ENCODE assay signal across 21 cellular contexts in the genomic region with DNA sequence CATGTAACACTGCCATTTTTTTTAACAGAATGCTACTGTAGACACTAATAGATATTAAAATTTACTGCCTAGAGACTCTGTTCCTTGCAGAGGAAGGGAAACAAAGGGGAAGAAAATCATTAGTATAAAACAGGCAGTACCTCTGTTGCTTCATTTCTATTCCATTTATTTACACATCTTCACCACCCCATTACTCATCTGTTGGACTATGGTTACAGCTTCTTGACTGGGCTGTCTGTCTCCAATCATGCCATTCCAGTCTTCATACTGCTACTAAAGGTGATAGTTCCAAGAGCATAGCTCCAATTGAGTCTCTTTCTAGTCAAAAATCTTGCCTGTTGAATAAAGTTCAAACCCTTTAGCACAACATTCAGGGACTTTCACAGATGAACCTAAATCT. TPM values are rescaled to one million over a fixed set of nuclear protein-coding genes. Genes with fewer than 3 reads are reported as not detected.
DNase-seq lines count a peak whose midpoint lies in the region; ATAC-seq and TF ChIP-seq lines count a peak whose summit lies in the region.
"Had no signal": no experiment of that assay in that cellular context is flagged by ENCODE, and none has a peak within 500 bp of the region (broad histone marks: within the 10 kb centered on the region; RNA-seq: fewer than 3 reads in every experiment).

No MANE protein-coding gene starts in this region.

- no peak for TF ChIP-seq CTCF in osteoblast (IDR thresholded peaks at IDR 0.05; ENCODE audit: extremely low read depth, low read depth, low read length)
- TF ChIP-seq CTCF in hepatocyte (IDR thresholded peaks at IDR 0.05; ENCODE audit: poor library complexity), result no peak
- no peak for TF ChIP-seq CTCF in foreskin keratinocyte (conservative IDR thresholded peaks at IDR 0.05)

- no peak for ATAC-seq in stimulated activated naive CD8-positive, alpha-beta T cell treated with anti-CD3 and anti-CD28 coated beads, Interleukin-15, amount 100 ng/mL, for 72 hours
- no peak for ATAC-seq in foreskin keratinocyte

- H3K4me1 ChIP-seq in osteoblast (ENCODE audit: insufficient read depth, low read length) (no peaks in the 10 kb centered on the region), hepatocyte (ENCODE audit: insufficient read depth) (no peaks in the 10 kb centered on the region), foreskin keratinocyte (no peaks in the 10 kb centered on the region)
- H3K4me1 ChIP-seq: BE2C, Peyer's patch had no signal

- peak overlapping the region in 1 of 2 donors; percentile 25 for H3K27ac Mint-ChIP-seq in stimulated activated naive CD8-positive, alpha-beta T cell treated with anti-CD3 and anti-CD28 coated beads, Interleukin-15, amount 100 ng/mL, for 72 hours

- no peaks in the 10 kb centered on the region for H4K20me1 ChIP-seq in osteoblast (ENCODE audit: insufficient read depth, low read length)
- H4K20me1 ChIP-seq in hepatocyte (ENCODE audit: insufficient read depth, poor library complexity, severe bottlenecking), result no peaks in the 10 kb centered on the region

- H3K9me2 ChIP-seq in hepatocyte (replicated peaks; ENCODE audit: insufficient read depth), result no peaks in the 10 kb centered on the region

- DNase-seq in AML-193 (lab: John Stamatoyannopoulos, UW), result peak; percentile 48 to 53
- peak; percentile 32 to 71 for DNase-seq in NOMO-1 (lab: John Stamatoyannopoulos, UW; ENCODE audit: unreplicated experiment in 2 of 2)
- peak; percentile 47 for DNase-seq in SIG-M5 (lab: John Stamatoyannopoulos, UW)
- DNase-seq in epithelial cell of prostate (ENCODE audit: low read depth, low spot score), result peak; percentile 16
- DNase-seq in stimulated activated naive CD8-positive, alpha-beta T cell treated with anti-CD3 and anti-CD28 coated beads, Interleukin-15, amount 100 ng/mL, for 72 hours, result no peak
- DNase-seq in osteoblast (ENCODE audit: insufficient read length, low spot score, missing footprints), result no peak
- no peak for DNase-seq in hepatocyte (ENCODE audit: low spot score)
- no peak for DNase-seq in foreskin keratinocyte
- DNase-seq: BE2C, DMS79, Karpas-422, MG63, NCI-H1092 treated with DMSO at 0.1 percent for 48 hours, NCI-H146, NCI-H2081, NCI-H2171, NCI-H446, NCI-H526, Peyer's patch had no signal

- no peaks in the 10 kb centered on the region for H3K4me1 Mint-ChIP-seq in stimulated activated naive CD8-positive, alpha-beta T cell treated with anti-CD3 and anti-CD28 coated beads, Interleukin-15, amount 100 ng/mL, for 72 hours

- H3K79me2 ChIP-seq in osteoblast (ENCODE audit: insufficient read depth, low read length) (peaks cover 7% of the 10 kb centered on the region), hepatocyte (no peaks in the 10 kb centered on the region)

- H3K4me2 ChIP-seq in osteoblast (ENCODE audit: insufficient read depth, low read length), result no peak overlapping the region
- H3K4me2 ChIP-seq in hepatocyte, result no peak overlapping the region

- no peaks in the 10 kb centered on the region for H3K9me3 Mint-ChIP-seq in stimulated activated naive CD8-positive, alpha-beta T cell treated with anti-CD3 and anti-CD28 coated beads, Interleukin-15, amount 100 ng/mL, for 72 hours

- no peak overlapping the region for H3K4me3 Mint-ChIP-seq in stimulated activated naive CD8-positive, alpha-beta T cell treated with anti-CD3 and anti-CD28 coated beads, Interleukin-15, amount 100 ng/mL, for 72 hours

- H2AFZ ChIP-seq in osteoblast (ENCODE audit: low read length) (no peak overlapping the region), hepatocyte (no peak overlapping the region)

- H3K27ac ChIP-seq in epithelial cell of prostate, result peak overlapping the region; percentile 4
- no peak overlapping the region for H3K27ac ChIP-seq in osteoblast (ENCODE audit: low read depth, low read length)
- no peak overlapping the region for H3K27ac ChIP-seq in hepatocyte
- no peak overlapping the region for H3K27ac ChIP-seq in foreskin keratinocyte
- H3K27ac ChIP-seq: Peyer's patch had no signal

- H3K36me3 ChIP-seq in osteoblast (ENCODE audit: insufficient read depth, low read length) (peaks cover 78% of the 10 kb centered on the region), hepatocyte (replicated peaks; ENCODE audit: insufficient read depth, low read depth) (peaks cover 4% of the 10 kb centered on the region)

- H3K9me3 ChIP-seq in osteoblast (ENCODE audit: low read depth, low read length) (no peaks in the 10 kb centered on the region), hepatocyte (ENCODE audit: low read depth) (no peaks in the 10 kb centered on the region)
- H3K9me3 ChIP-seq: BE2C, MG63, Peyer's patch had no signal

- H3K27me3 Mint-ChIP-seq in stimulated activated naive CD8-positive, alpha-beta T cell treated with anti-CD3 and anti-CD28 coated beads, Interleukin-15, amount 100 ng/mL, for 72 hours, result no peaks in the 10 kb centered on the region

- H3K27me3 ChIP-seq in osteoblast (ENCODE audit: insufficient read depth, low read length) (no peaks in the 10 kb centered on the region), hepatocyte (no peaks in the 10 kb centered on the region), foreskin keratinocyte (no peaks in the 10 kb centered on the region)
- H3K27me3 ChIP-seq: BE2C, MG63, Peyer's patch had no signal

- H3K4me3 ChIP-seq in osteoblast (ENCODE audit: insufficient read depth, low read length) (no peak overlapping the region), hepatocyte (no peak overlapping the region)
- H3K4me3 ChIP-seq: MG63, Peyer's patch had no signal

RNA-seq across cellular contexts. Expression of a gene that starts 22.2 kb away (rescaled TPM):
- total RNA-seq in osteoblast, result not detected in 2 replicates
- not detected in 2 replicates for total RNA-seq in hepatocyte
- polyA plus RNA-seq in hepatocyte, result not detected in 2 replicates
- total RNA-seq in foreskin keratinocyte, result not detected in 2 replicates
- polyA plus RNA-seq in foreskin keratinocyte, result not detected in 2 replicates
- total RNA-seq: A172, Peyer's patch, SK-MEL-5 had no signal

RNA-seq across cellular contexts. Expression of a gene that starts 44.1 kb away (rescaled TPM):
- under 0.01 and 0.36 TPM in 2 replicates for total RNA-seq in osteoblast
- total RNA-seq in hepatocyte, result 40.5 and 51.0 TPM in 2 replicates
- 60.8 and 79.7 TPM in 2 replicates for polyA plus RNA-seq in hepatocyte
- 21.3 and 41.7 TPM in 2 replicates for total RNA-seq in foreskin keratinocyte
- 17.5 and 30.4 TPM in 2 replicates for polyA plus RNA-seq in foreskin keratinocyte
- total RNA-seq: SK-MEL-5 had no signal

Comparison
In these comparisons a context has a peak if more than half of its experiments do, and no peak if none do; other contexts are left out.
1. DNase-seq: peak in AML-193 (2 of 2), NOMO-1 (2 of 2), SIG-M5 (single experiment) and epithelial cell of prostate (single experiment); none in stimulated activated naive CD8-positive, alpha-beta T cell treated with anti-CD3 and anti-CD28 coated beads, Interleukin-15, amount 100 ng/mL, for 72 hours (0 of 2), osteoblast (single experiment), hepatocyte (single experiment) and foreskin keratinocyte (0 of 2).
2. RNA of a gene that starts 44.1 kb away (total RNA-seq): 40.5 to 51.0 TPM in hepatocyte and 21.3 to 41.7 TPM in foreskin keratinocyte; under 0.01 to 0.36 TPM in osteoblast; every median in the first group is over 10 times any median in the second.